ENCODE assay signal across 23 cellular contexts in genomic region chr11:10716543-10717259, GRCh38. TPM values are rescaled to one million over a fixed set of nuclear protein-coding genes. Genes with fewer than 3 reads are reported as not detected.
DNase-seq lines count a peak whose midpoint lies in the region; ATAC-seq, FAIRE-seq and TF ChIP-seq lines count a peak whose summit lies in the region.
"Had no signal": no experiment of that assay in that cellular context is flagged by ENCODE, and none has a peak within 500 bp of the region (broad histone marks: within the 10 kb centered on the region; RNA-seq: fewer than 3 reads in every experiment).

No MANE protein-coding gene starts in this region.

- FAIRE-seq in K562 (lab: Jason Lieb, UNC) = no peak
- FAIRE-seq: RCC 7860 had no signal

- no peak for TF ChIP-seq EP300 in K562 (IDR thresholded peaks at IDR 0.05; ENCODE audit: low read length)

- intact Hi-C loops in PC-3 (cut with micrococcal nuclease) = no loop called here
- intact Hi-C loops in K562 (cut with micrococcal nuclease) = no loop called here

- no peak for TF ChIP-seq CTCF in PC-3 (conservative IDR thresholded peaks at IDR 0.05; ENCODE audit: low read depth, low read length)
- no peak for TF ChIP-seq CTCF in K562 (IDR thresholded peaks at IDR 0.05 in 2 of 3, conservative IDR thresholded peaks at IDR 0.05 in 1 of 3; ENCODE audit: insufficient read depth in 2 of 3, low read depth in 1 of 3, low read length in 3 of 3)
- no peak for TF ChIP-seq CTCF in nephron (IDR thresholded peaks at IDR 0.05; ENCODE audit: unreplicated experiment in 3 of 3)
- TF ChIP-seq CTCF in neural progenitor cell (IDR thresholded peaks at IDR 0.05) = no peak

- H3K36me3 ChIP-seq in PC-3 (ENCODE audit: low read depth, low read length) (no peaks in the 10 kb centered on the region), K562 (ENCODE audit: control insufficient read depth, insufficient read depth, low read length) (no peaks in the 10 kb centered on the region), neural progenitor cell (no peaks in the 10 kb centered on the region)
- H3K36me3 ChIP-seq: SJCRH30 had no signal

- 8% methylated on average over 9 of the region's 9 CpGs for WGBS in K562 (ENCODE audit: insufficient coverage, low coverage, missing lambda C conversion rate)

- H3K27ac ChIP-seq in PC-3 (ENCODE audit: low read length) (no peak overlapping the region), K562 (ENCODE audit: extremely low read depth, low read depth, low read length) (peak overlapping the region; percentile 8; the same call in 1 of the 3 replicates), neural progenitor cell (no peak overlapping the region)
- H3K27ac ChIP-seq: SJCRH30 had no signal

- H4K20me1 ChIP-seq in PC-3 (ENCODE audit: low read length) (no peaks in the 10 kb centered on the region), K562 (replicated peaks; ENCODE audit: control insufficient read depth, insufficient read depth, low read length) (no peaks in the 10 kb centered on the region), neural progenitor cell (ENCODE audit: low read depth) (no peaks in the 10 kb centered on the region)

- no peaks in the 10 kb centered on the region for H3K9me3 Mint-ChIP-seq in nephron
- no peaks in the 10 kb centered on the region for H3K9me3 Mint-ChIP-seq in neural progenitor cell
- H3K9me3 Mint-ChIP-seq: CD8-positive, alpha-beta T cell had no signal

- H3K9ac ChIP-seq in PC-3 (ENCODE audit: low read length) (no peak overlapping the region), K562 (ENCODE audit: insufficient read depth in 1 of 2, low read depth in 2 of 2, low read length in 2 of 2) (peak overlapping the region; percentile 14 to 76; a peak in 1 of 4 replicates), neural progenitor cell (no peak overlapping the region)

- H3K9me1 ChIP-seq in K562 (ENCODE audit: control insufficient read depth, insufficient read depth, low read length) = no peaks in the 10 kb centered on the region

- H3K4me3 Mint-ChIP-seq in nephron (no peak overlapping the region), neural progenitor cell (no peak overlapping the region)
- H3K4me3 Mint-ChIP-seq: CD8-positive, alpha-beta T cell had no signal

- peaks cover under 1% of the 10 kb centered on the region for H3K36me3 Mint-ChIP-seq in nephron (ENCODE audit: low read depth)
- H3K36me3 Mint-ChIP-seq in neural progenitor cell = no peaks in the 10 kb centered on the region
- H3K36me3 Mint-ChIP-seq: CD8-positive, alpha-beta T cell had no signal

- in situ Hi-C loops in K562 (cut with MboI) = no loop called here

- H2AFZ ChIP-seq in PC-3 (ENCODE audit: low read length) = no peak overlapping the region
- H2AFZ ChIP-seq in K562 (ENCODE audit: low read depth, low read length) = peak overlapping the region; percentile 79
- no peak overlapping the region for H2AFZ ChIP-seq in neural progenitor cell (replicated peaks)

- no TSS peak for BruUV-seq in PC-3 (replicated peaks; lab: Mats Ljungman, UMichigan)
- BruUV-seq in K562 (replicated peaks; lab: Mats Ljungman, UMichigan) = no TSS peak

- no peak for ATAC-seq in PC-3
- peak; percentile 66 for ATAC-seq in K562
- no peak for ATAC-seq in GM18909 (IDR thresholded peaks at IDR 0.05; ENCODE audit: poor library complexity, unreplicated experiment)
- no peak for ATAC-seq in GM21381 (IDR thresholded peaks at IDR 0.05; ENCODE audit: unreplicated experiment)
- ATAC-seq: CD8-positive, alpha-beta T cell had no signal

- DNase-seq in EH (ENCODE audit: low read depth) (peak; percentile 42), PC-3 (no peak), K562 (ENCODE audit: extremely low read depth in 1 of 4, low spot score in 3 of 4) (peak; percentile 56 to 61 (median 59)), neural progenitor cell (ENCODE audit: low spot score) (no peak), COLO668 (lab: John Stamatoyannopoulos, UW; ENCODE audit: unreplicated experiment) (no peak)
- DNase-seq: AML-193; C1 segment of cervical spinal cord; CD8-positive, alpha-beta T cell; DMS53; GOT3; NCI-H1105; NCI-H146; NCI-H2029; NCI-H226; NCI-H510A treated with DMSO at 0.1 percent for 48 hours; NCI-H748 treated with DMSO at 0.1 percent for 48 hours; NK-92 treated with Interleukin-12 subunit alpha and Interleukin-12 subunit beta, amount 100 ng/mL, for 24 hours; SJCRH30 had no signal

- no peaks in the 10 kb centered on the region for H3K9me2 ChIP-seq in PC-3 (replicated peaks; ENCODE audit: low read length)

- POLR2A ChIA-PET in PC-3 (lab: Charles Lee; ENCODE audit: unreplicated experiment) (no interaction called here), K562 (lab: Yijun Ruan, JAX) (interaction anchor here (0.6 to 1.7 kb wide), 2 partner anchors 15 to 24 kb away, joined by 4 to 6 read pairs; no protein-coding TSS in a partner anchor)

- H3K79me2 ChIP-seq in PC-3 (ENCODE audit: low read length) (no peaks in the 10 kb centered on the region), K562 (ENCODE audit: control insufficient read depth, insufficient read depth, low read length) (no peaks in the 10 kb centered on the region), neural progenitor cell (ENCODE audit: low read depth) (no peaks in the 10 kb centered on the region)

- H3K4me1 ChIP-seq in PC-3 (ENCODE audit: insufficient read depth, low read length) = peaks cover 13% of the 10 kb centered on the region
- peaks cover 14 to 33% of the 10 kb centered on the region in 2 experiments for H3K4me1 ChIP-seq in K562 (replicated peaks in 1 of 2; ENCODE audit: control insufficient read depth in 2 of 2, insufficient read depth in 2 of 2, low read length in 2 of 2)
- no peaks in the 10 kb centered on the region for H3K4me1 ChIP-seq in neural progenitor cell
- H3K4me1 ChIP-seq: SJCRH30 had no signal

- H3K27ac Mint-ChIP-seq in nephron (peak overlapping the region; percentile 40 to 67 (median 51)), neural progenitor cell (no peak overlapping the region)
- H3K27ac Mint-ChIP-seq: CD8-positive, alpha-beta T cell had no signal

- CTCF ChIA-PET in PC-3 (lab: Charles Lee) (no interaction called here), K562 (lab: Yijun Ruan, JAX; ENCODE audit: low intra/inter-chr PET ratio) (no interaction called here)

- no peaks in the 10 kb centered on the region for H3K27me3 Mint-ChIP-seq in nephron (ENCODE audit: low read depth)
- peaks cover 2% of the 10 kb centered on the region for H3K27me3 Mint-ChIP-seq in neural progenitor cell (ENCODE audit: insufficient read depth, low read depth)

- H3K27me3 ChIP-seq in PC-3 (ENCODE audit: low read length) = no peaks in the 10 kb centered on the region
- H3K27me3 ChIP-seq in K562 (ENCODE audit: control insufficient read depth in 2 of 2, insufficient read depth in 2 of 2, low read length in 2 of 2) = no peaks in the 10 kb centered on the region
- no peaks in the 10 kb centered on the region for H3K27me3 ChIP-seq in neural progenitor cell
- H3K27me3 ChIP-seq: SJCRH30 had no signal

- no peaks in the 10 kb centered on the region for H3F3A ChIP-seq in PC-3 (ENCODE audit: low read length, unreplicated experiment)
- H3F3A ChIP-seq in neural progenitor cell (ENCODE audit: low read depth) = no peaks in the 10 kb centered on the region

- H3K9me3 ChIP-seq in PC-3 (ENCODE audit: low read length) (no peaks in the 10 kb centered on the region), K562 (replicated peaks; ENCODE audit: control insufficient read depth, insufficient read depth, low read depth, low read length) (no peaks in the 10 kb centered on the region), neural progenitor cell (ENCODE audit: low read depth) (no peaks in the 10 kb centered on the region)
- H3K9me3 ChIP-seq: SJCRH30 had no signal

- H3K4me2 ChIP-seq in PC-3 (ENCODE audit: low read length) (0 out of 2 replicates have a peak overlapping the region, but pooled peaks have one; percentile 14), K562 (ENCODE audit: insufficient read depth, low read length) (peak overlapping the region; percentile 75), neural progenitor cell (no peak overlapping the region)

- H3K4me1 Mint-ChIP-seq in nephron (peaks cover 9% of the 10 kb centered on the region), neural progenitor cell (no peaks in the 10 kb centered on the region)

- TF ChIP-seq RAD21 in K562 (CRISPR knock-in tag; conservative IDR thresholded peaks at IDR 0.05 in 1 of 2, IDR thresholded peaks at IDR 0.05 in 1 of 2) = no peak

- no peak for TF ChIP-seq POLR2A in K562 (conservative IDR thresholded peaks at IDR 0.05)

- H3K4me3 ChIP-seq in PC-3 (ENCODE audit: low read length) (no peak overlapping the region), K562 (no peak overlapping the region), neural progenitor cell (no peak overlapping the region)
- H3K4me3 ChIP-seq: SJCRH30 had no signal

RNA-seq across cellular contexts. Expression of gene IRAG1, which starts 23.1 kb away (rescaled TPM):
- 0.29 TPM in 1 of 2 replicates, not detected in the other for total RNA-seq in PC-3 (2014; rRNA removed)
- total RNA-seq in K562 (2011; cell fraction: chromatin; rRNA removed; ENCODE audit: low replicate concordance) = 0.07 and 0.23 TPM in 2 replicates
- 0.17 and 0.26 TPM in 2 replicates for total RNA-seq in K562 (2011; cell fraction: nucleolus; rRNA removed)
- total RNA-seq in K562 (2011; cell fraction: nucleoplasm; rRNA removed) = 0.15 TPM in 2 replicates
- 0.04 TPM in 1 of 2 replicates, not detected in the other for total RNA-seq in K562 (2014; rRNA removed)
- 0.07 and 0.22 TPM in 2 replicates for total RNA-seq in K562 (2014; rRNA removed; fragmentation: Illumina TruSeq; extraction: Trizol)
- 0.08 and 0.11 TPM in 2 replicates for total RNA-seq in K562 (2015; rRNA removed; fragmentation: Illumina TruSeq; extraction: Trizol)
- total RNA-seq in K562 (2021) = 0.22 and 0.27 TPM in 2 replicates
- polyA plus RNA-seq in K562 (2011; rRNA removed) = 0.11 and 0.14 TPM in 2 replicates
- polyA plus RNA-seq in K562 (2011; cell fraction: cytosol; rRNA removed) = 0.10 and 0.16 TPM in 2 replicates
- polyA plus RNA-seq in K562 (2011; cell fraction: nucleus; rRNA removed) = 0.10 TPM in 2 replicates
- 0.08 and 0.15 TPM in 2 replicates for polyA plus RNA-seq in K562 (2012)
- 0.07 and 0.10 TPM in 2 replicates for polyA plus RNA-seq in K562 (2014; fragmentation: Illumina TruSeq; extraction: Trizol)
- under 1 TPM; 0.01 TPM for polyA plus RNA-seq in K562 (2014; fragmentation: Nextera tagmentation; extraction: Ambion mirVana)
- 0.01 TPM in 1 of 2 replicates, not detected in the other for polyA plus RNA-seq in K562 (2014; rRNA removed)
- 0.07 and 0.45 TPM in 2 replicates for polyA minus RNA-seq in K562 (2011; rRNA and poly(A)+ RNA removed)
- polyA minus RNA-seq in K562 (2011; cell fraction: cytosol; rRNA and poly(A)+ RNA removed) = not detected in 2 replicates
- under 0.01 and 0.11 TPM in 2 replicates for polyA minus RNA-seq in K562 (2011; cell fraction: nucleus; rRNA and poly(A)+ RNA removed)
- total RNA-seq in neural progenitor cell (ENCODE audit: low replicate concordance) = 5.2 and 5.9 TPM in 2 replicates
- total RNA-seq: A172; CD8-positive, alpha-beta T cell; SJCRH30 had no signal

RNA-seq across cellular contexts. Expression of gene CTR9, which starts 34.3 kb away (rescaled TPM):
- total RNA-seq in PC-3 (2014; rRNA removed) (20.0 and 21.9 TPM in 2 replicates), K562 (2014; rRNA removed) (52.4 and 56.1 TPM in 2 replicates), K562 (2014; rRNA removed; fragmentation: Illumina TruSeq; extraction: Trizol) (51.9 and 61.2 TPM in 2 replicates), K562 (2015; rRNA removed; fragmentation: Illumina TruSeq; extraction: Trizol) (34.7 and 42.2 TPM in 2 replicates), K562 (2021) (52.7 and 57.9 TPM in 2 replicates), neural progenitor cell (ENCODE audit: low replicate concordance) (20.8 and 26.4 TPM in 2 replicates)
- total RNA-seq in K562 (2011; cell fraction: chromatin; rRNA removed; ENCODE audit: low replicate concordance) = 35.7 and 76.5 TPM in 2 replicates
- total RNA-seq in K562 (2011; cell fraction: nucleolus; rRNA removed) = 13.2 and 17.0 TPM in 2 replicates
- total RNA-seq in K562 (2011; cell fraction: nucleoplasm; rRNA removed) = 24.9 and 31.0 TPM in 2 replicates
- polyA plus RNA-seq in K562 (2011; rRNA removed) (17.6 and 27.3 TPM in 2 replicates), K562 (2014; fragmentation: Illumina TruSeq; extraction: Trizol) (74.3 and 79.3 TPM in 2 replicates), K562 (2014; fragmentation: Nextera tagmentation; extraction: Ambion mirVana) (10 to 100 TPM; 25.4 to 38.3 TPM), K562 (2014; rRNA removed) (47.3 and 49.7 TPM in 2 replicates)
- polyA plus RNA-seq in K562 (2011; cell fraction: cytosol; rRNA removed) = 8.8 and 10.4 TPM in 2 replicates
- 9.5 and 11.5 TPM in 2 replicates for polyA plus RNA-seq in K562 (2011; cell fraction: nucleus; rRNA removed)
- polyA plus RNA-seq in K562 (2012) = 33.8 and 38.2 TPM in 2 replicates
- 38.7 and 48.2 TPM in 2 replicates for polyA minus RNA-seq in K562 (2011; rRNA and poly(A)+ RNA removed)
- 20.4 and 24.3 TPM in 2 replicates for polyA minus RNA-seq in K562 (2011; cell fraction: cytosol; rRNA and poly(A)+ RNA removed)
- 10.6 and 23.2 TPM in 2 replicates for polyA minus RNA-seq in K562 (2011; cell fraction: nucleus; rRNA and poly(A)+ RNA removed)

Comparison
In these comparisons a context has a peak if more than half of its experiments do, and no peak if none do; other contexts are left out.
1. DNase-seq: peak in EH (single experiment) and K562 (4 of 4); none in PC-3 (single experiment), neural progenitor cell (single experiment) and COLO668 (single experiment).
2. H3K9ac ChIP-seq: peak in K562 (2 of 2); none in PC-3 (single experiment) and neural progenitor cell (single experiment).